In the genomic region with DNA sequence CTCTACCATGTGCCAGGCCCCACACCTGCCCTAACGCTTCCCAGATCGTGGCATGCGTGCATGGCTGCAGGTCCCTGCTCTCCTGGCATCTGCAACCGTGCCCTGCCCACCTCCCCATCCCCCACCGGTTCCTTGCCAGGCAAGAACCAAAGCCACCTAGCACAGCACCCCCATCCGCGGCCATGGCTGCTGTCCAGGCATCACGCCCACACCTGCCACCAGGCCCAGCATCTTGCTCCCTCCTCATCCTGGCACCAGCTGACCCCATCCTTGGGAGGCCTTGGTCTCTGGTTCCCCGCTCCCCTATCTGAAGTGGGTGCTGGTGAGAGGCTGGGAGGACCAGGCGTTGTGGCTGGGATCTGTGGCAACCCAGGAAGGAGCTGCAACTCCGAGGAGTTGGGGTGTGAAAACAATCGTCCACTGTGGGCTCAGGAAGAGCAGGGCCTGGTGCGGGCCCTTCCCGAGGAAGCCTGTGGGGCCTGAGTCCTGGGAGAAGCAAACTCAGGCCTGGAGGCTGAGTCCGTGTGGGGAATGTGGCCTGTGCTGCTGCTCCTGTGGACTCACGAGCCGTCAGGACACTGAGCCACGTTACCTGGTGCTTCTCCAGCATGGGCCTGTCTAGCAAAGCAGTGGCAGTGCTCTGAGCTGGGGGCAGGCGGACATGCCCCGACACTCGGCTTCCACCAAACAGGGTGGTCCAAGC, we compare ENCODE assay signal across 15 cellular contexts.
DNase-seq lines count a peak whose midpoint lies in the region; ATAC-seq and TF ChIP-seq lines count a peak whose summit lies in the region.
"Had no signal": no experiment of that assay in that cellular context is flagged by ENCODE, and none has a peak within 500 bp of the region (broad histone marks: within the 10 kb centered on the region; RNA-seq: fewer than 3 reads in every experiment).

No MANE protein-coding gene starts in this region.

- no peak overlapping the region for H2AFZ ChIP-seq in neuronal stem cell (ENCODE audit: low read length)

- H2AK5ac ChIP-seq in neuronal stem cell (ENCODE audit: low read depth, low read length) = peak overlapping the region; percentile 82

- no peaks in the 10 kb centered on the region for H3K36me3 ChIP-seq in neuronal stem cell (replicated peaks in 1 of 2; ENCODE audit: control insufficient read depth in 2 of 2, insufficient read depth in 2 of 2, low read length in 2 of 2)
- H3K36me3 ChIP-seq in spleen = no peaks in the 10 kb centered on the region
- H3K36me3 ChIP-seq: HAP-1 had no signal

- no peaks in the 10 kb centered on the region for H3K4me1 Mint-ChIP-seq in chondrocyte (ENCODE audit: low read depth)

- peaks cover 0 to 13% of the 10 kb centered on the region in 2 donors for H3K9me3 ChIP-seq in neuronal stem cell (replicated peaks in 1 of 2; ENCODE audit: control insufficient read depth in 2 of 2, insufficient read depth in 1 of 2, low read depth in 1 of 2, low read length in 2 of 2)
- no peaks in the 10 kb centered on the region for H3K9me3 ChIP-seq in spleen
- H3K9me3 ChIP-seq: A549, Caco-2, HAP-1 had no signal

- no peak overlapping the region for H3K4me2 ChIP-seq in neuronal stem cell (ENCODE audit: insufficient read depth, low read length, poor library complexity, severe bottlenecking)
- H3K4me2 ChIP-seq: A549 had no signal

- intact Hi-C loops in spleen (cut with DNase I; ENCODE audit: low total_unique reads) = no loop called here

- no peak overlapping the region for H4K91ac ChIP-seq in neuronal stem cell (ENCODE audit: low read depth, low read length, poor library complexity)

- H3K14ac ChIP-seq in neuronal stem cell (ENCODE audit: low read length) = no peak overlapping the region

- H4K8ac ChIP-seq in neuronal stem cell (ENCODE audit: low read depth, low read length) = no peak overlapping the region

- H3K4me1 ChIP-seq in neuronal stem cell (ENCODE audit: control insufficient read depth in 2 of 2, insufficient read depth in 1 of 2, low read depth in 1 of 2, low read length in 2 of 2) (no peaks in the 10 kb centered on the region), spleen (peaks cover 0 to 11% (median 0%) of the 10 kb centered on the region in 6 donors)
- H3K4me1 ChIP-seq: A549, Caco-2, HAP-1 had no signal

- no peaks in the 10 kb centered on the region for H3K27me3 ChIP-seq in neuronal stem cell (ENCODE audit: control insufficient read depth in 3 of 3, insufficient read depth in 3 of 3, low read depth in 1 of 3, low read length in 3 of 3)
- H3K27me3 ChIP-seq in spleen (replicated peaks in 1 of 7) = no peaks in the 10 kb centered on the region

- no peaks in the 10 kb centered on the region for H3K9me3 Mint-ChIP-seq in chondrocyte (ENCODE audit: low read depth)
- H3K9me3 Mint-ChIP-seq: CD4-positive, alpha-beta T cell had no signal

- H3K4me3 ChIP-seq in neuronal stem cell (ENCODE audit: low read length in 2 of 2) (no peak overlapping the region), spleen (no peak overlapping the region)
- H3K4me3 ChIP-seq: A549, HAP-1 had no signal

- DNase-seq in activated CD8-positive, alpha-beta memory T cell treated with anti-CD3 and anti-CD28 coated beads, Interleukin-2, amount 50 U/mL, for 4 hours = peak; percentile 8
- DNase-seq in activated CD8-positive, alpha-beta memory T cell treated with anti-CD3 and anti-CD28 coated beads, Interleukin-2, amount 50 U/mL, for 48 hours = no peak
- DNase-seq in chondrocyte (ENCODE audit: low spot score) (peak; percentile 82), neuronal stem cell (ENCODE audit: low spot score) (no peak), spleen (no peak), NCI-H2029 treated with DMSO at 0.1 percent for 48 hours (lab: John Stamatoyannopoulos, UW) (no peak)
- DNase-seq: AML-193; CD4-positive, alpha-beta T cell had no signal

- TF ChIP-seq CTCF in chondrocyte (IDR thresholded peaks at IDR 0.05) (no peak), spleen (IDR thresholded peaks at IDR 0.05 in 8 of 11, conservative IDR thresholded peaks at IDR 0.05 in 3 of 11) (no peak)

- ATAC-seq in HG03354 (IDR thresholded peaks at IDR 0.05; ENCODE audit: poor library complexity, severe bottlenecking, unreplicated experiment) (no peak), GM21390 (IDR thresholded peaks at IDR 0.05; ENCODE audit: unreplicated experiment) (no peak)
- ATAC-seq: A549 had no signal

- no peaks in the 10 kb centered on the region for H3K36me3 Mint-ChIP-seq in chondrocyte (ENCODE audit: low read depth)

- no peak for TF ChIP-seq POLR2A in spleen (IDR thresholded peaks at IDR 0.05)

- peak overlapping the region; percentile 78 for H3K18ac ChIP-seq in neuronal stem cell (ENCODE audit: low read length)

- H3K9ac ChIP-seq in neuronal stem cell (ENCODE audit: low read depth, low read length, poor library complexity) = peak overlapping the region; percentile 12

- no peak overlapping the region for H2BK12ac ChIP-seq in neuronal stem cell (ENCODE audit: low read length)

- H2BK120ac ChIP-seq in neuronal stem cell (ENCODE audit: low read depth, low read length) = no peak overlapping the region

- H3K27ac ChIP-seq in neuronal stem cell (replicated peaks; ENCODE audit: low read length) (no peak overlapping the region), spleen (peak overlapping the region in 5 of 8 donors; percentile 39 to 59 (median 41))
- H3K27ac ChIP-seq: 22Rv1, A549, C4-2B had no signal

- H3K23ac ChIP-seq in neuronal stem cell (ENCODE audit: low read depth, low read length, poor library complexity) = peak overlapping the region; percentile 58

- no CpG with 5 or more reads among the region's 21 CpGs for WGBS in neuronal stem cell (ENCODE audit: extremely low coverage in 2 of 2, insufficient read length in 2 of 2, insufficient replicate concordance in 1 of 2), 2 donors
- 88 to 94% (median 91%) methylated on average over 19 to 21 of the region's 21 CpGs for WGBS in spleen, 5 donors

- H3K27ac Mint-ChIP-seq in chondrocyte (ENCODE audit: unreplicated experiment) = no peak overlapping the region
- H3K27ac Mint-ChIP-seq: CD4-positive, alpha-beta T cell had no signal

- H3K4ac ChIP-seq in neuronal stem cell (ENCODE audit: low read length) = no peak overlapping the region

- H3K27me3 Mint-ChIP-seq in chondrocyte (ENCODE audit: low read depth) = no peaks in the 10 kb centered on the region
- H3K27me3 Mint-ChIP-seq: CD4-positive, alpha-beta T cell had no signal

- no peak overlapping the region for H3K4me3 Mint-ChIP-seq in chondrocyte (ENCODE audit: unreplicated experiment)
- H3K4me3 Mint-ChIP-seq: CD4-positive, alpha-beta T cell had no signal

- H2BK15ac ChIP-seq in neuronal stem cell (ENCODE audit: low read length) = peak overlapping the region; percentile 19

- H2BK5ac ChIP-seq in neuronal stem cell (ENCODE audit: low read length) = peak overlapping the region; percentile 88

- peaks cover 1% of the 10 kb centered on the region for H3K79me1 ChIP-seq in neuronal stem cell (ENCODE audit: low read depth, low read length)

Comparison
In these comparisons a context has a peak if more than half of its experiments do, and no peak if none do; other contexts are left out.
1. DNase-seq: peak in activated CD8-positive, alpha-beta memory T cell treated with anti-CD3 and anti-CD28 coated beads, Interleukin-2, amount 50 U/mL, for 4 hours (single experiment) and chondrocyte (single experiment); none in activated CD8-positive, alpha-beta memory T cell treated with anti-CD3 and anti-CD28 coated beads, Interleukin-2, amount 50 U/mL, for 48 hours (single experiment), neuronal stem cell (single experiment), spleen (single experiment) and NCI-H2029 treated with DMSO at 0.1 percent for 48 hours (single experiment).